8 cellular contexts compared by ENCODE assay signal in the genomic region with DNA sequence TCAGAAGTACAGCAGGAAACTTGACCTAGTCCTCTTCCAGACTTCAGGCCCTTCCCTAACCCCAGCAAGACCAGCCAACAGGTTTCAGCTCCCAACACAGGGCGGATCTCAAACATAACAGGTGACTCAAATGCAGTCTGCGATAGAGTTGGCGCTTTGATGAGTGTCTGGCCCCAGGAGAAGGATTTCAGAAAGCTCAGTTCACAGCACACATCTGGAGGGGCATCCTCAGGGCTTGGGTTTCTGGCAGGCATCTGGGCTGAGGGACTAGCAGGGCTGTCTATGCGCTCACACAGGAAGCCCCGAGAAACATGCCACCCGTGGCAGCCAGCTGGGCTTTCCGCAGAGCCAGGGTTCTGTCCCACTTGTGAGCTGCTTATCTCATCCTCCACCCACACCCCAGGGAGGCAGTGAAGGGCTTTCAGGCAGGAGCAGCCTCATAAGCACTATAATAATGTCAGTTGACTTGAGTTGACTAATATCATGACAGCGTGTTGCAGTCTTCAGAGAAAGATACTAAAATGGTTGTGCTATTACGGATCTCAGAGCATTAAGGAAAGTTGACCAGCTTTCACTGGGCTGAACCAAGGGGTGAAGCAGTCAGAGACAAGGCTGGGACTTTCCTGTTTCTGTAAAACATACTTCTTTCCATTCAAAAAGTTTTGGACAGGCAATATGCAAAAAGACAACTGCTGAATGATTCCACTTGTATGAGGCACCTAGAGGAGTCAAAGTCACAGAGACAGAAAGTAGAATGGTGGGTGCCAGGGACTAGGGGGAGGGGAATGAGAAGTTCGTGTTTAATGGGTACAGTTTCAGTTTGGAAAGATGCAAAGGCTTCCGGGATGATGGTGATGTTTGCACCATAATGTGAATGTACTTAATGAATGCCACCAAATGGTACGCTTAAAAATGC.
DNase-seq lines count a peak whose midpoint lies in the region; ATAC-seq and TF ChIP-seq lines count a peak whose summit lies in the region.

No MANE protein-coding gene starts in this region.

- no peak for TF ChIP-seq POLR2A in breast epithelium (IDR thresholded peaks at IDR 0.05)

- no peaks in the 10 kb centered on the region for H3K27me3 ChIP-seq in naive thymus-derived CD4-positive, alpha-beta T cell (ENCODE audit: control insufficient read depth in 2 of 2, insufficient read depth in 2 of 2, low read length in 2 of 2)
- H3K27me3 ChIP-seq in breast epithelium = no peaks in the 10 kb centered on the region

- peaks cover 44 to 89% (median 74%) of the 10 kb centered on the region in 7 donors for H3K4me1 Mint-ChIP-seq in naive thymus-derived CD4-positive, alpha-beta T cell

- peaks cover 0 to 3% (median 0%) of the 10 kb centered on the region in 11 donors for H3K9me3 Mint-ChIP-seq in naive thymus-derived CD4-positive, alpha-beta T cell

- no peaks in the 10 kb centered on the region for H3K9me3 ChIP-seq in naive thymus-derived CD4-positive, alpha-beta T cell (ENCODE audit: control insufficient read depth in 2 of 3, low read length in 3 of 3)
- H3K9me3 ChIP-seq in breast epithelium = no peaks in the 10 kb centered on the region

- peak; percentile 47 for DNase-seq in GM03348 (ENCODE audit: low spot score)
- peak; percentile 67 for DNase-seq in Jurkat, Clone E6-1 (ENCODE audit: low read depth, low spot score)
- peak; percentile 20 to 59 for DNase-seq in activated T-helper 1 cell treated with anti-CD3 and anti-CD28 coated beads, Interleukin-2, amount 50 U/mL, for 16 hours (ENCODE audit: low read depth in 1 of 2, low spot score in 1 of 2)
- peak in 8 of 9 donors; percentile 7 to 81 (median 30) for DNase-seq in naive thymus-derived CD4-positive, alpha-beta T cell
- no peak for DNase-seq in NCI-H2081 treated with DMSO at 0.1 percent for 48 hours (lab: John Stamatoyannopoulos, UW)
- no peak for DNase-seq in left colon
- no peak for DNase-seq in breast epithelium (ENCODE audit: low spot score in 2 of 2)

- ATAC-seq in GM21390 (IDR thresholded peaks at IDR 0.05; ENCODE audit: unreplicated experiment) (peak; percentile 70), left colon (no peak)
- ATAC-seq in naive thymus-derived CD4-positive, alpha-beta T cell = peak; percentile 26

- H3K36me3 Mint-ChIP-seq in naive thymus-derived CD4-positive, alpha-beta T cell = peaks cover 0 to 4% (median 0%) of the 10 kb centered on the region in 5 donors

- H3K4me1 ChIP-seq in naive thymus-derived CD4-positive, alpha-beta T cell (ENCODE audit: control insufficient read depth in 2 of 2, insufficient read depth in 2 of 2, low read length in 2 of 2) = peaks cover 36 to 57% of the 10 kb centered on the region in 2 donors
- H3K4me1 ChIP-seq in breast epithelium = no peaks in the 10 kb centered on the region

- no peaks in the 10 kb centered on the region for H3K36me3 ChIP-seq in naive thymus-derived CD4-positive, alpha-beta T cell (ENCODE audit: control insufficient read depth in 2 of 3, insufficient read depth in 3 of 3, low read length in 3 of 3)
- H3K36me3 ChIP-seq in breast epithelium = no peaks in the 10 kb centered on the region

- intact Hi-C loops in naive thymus-derived CD4-positive, alpha-beta T cell (cut with micrococcal nuclease) = loop anchor here (1.0 to 10.0 kb wide), 8 partner anchors 8 to 662 kb away; a partner anchor contains a TSS
- intact Hi-C loops in left colon (cut with DNase I, micrococcal nuclease) (no loop called here), breast epithelium (cut with DNase I; ENCODE audit: low total_unique reads) (no loop called here)

- POLR2A ChIA-PET in naive thymus-derived CD4-positive, alpha-beta T cell (lab: Charles Lee) = interaction anchor here (0.8 to 1.5 kb wide), 3 partner anchors 83 to 232 kb away, joined by 3 to 4 read pairs (median 3); no protein-coding TSS in a partner anchor

- peak overlapping the region; percentile 30 to 90 (median 77) for H3K27ac Mint-ChIP-seq in naive thymus-derived CD4-positive, alpha-beta T cell

- H3K27me3 Mint-ChIP-seq in naive thymus-derived CD4-positive, alpha-beta T cell = no peaks in the 10 kb centered on the region

- CTCF ChIA-PET in naive thymus-derived CD4-positive, alpha-beta T cell (lab: Charles Lee) = interaction anchor here (0.7 kb wide), 1 partner anchor 9 kb away, joined by 3 read pairs; no protein-coding TSS in a partner anchor

- H3K4me3 ChIP-seq in Jurkat, Clone E6-1 (ENCODE audit: low read length) = no peak overlapping the region
- peak overlapping the region; percentile 5 for H3K4me3 ChIP-seq in naive thymus-derived CD4-positive, alpha-beta T cell (ENCODE audit: low read length)
- H3K4me3 ChIP-seq in breast epithelium = no peak overlapping the region

- peak overlapping the region; percentile 15 for H3K27ac ChIP-seq in naive thymus-derived CD4-positive, alpha-beta T cell (ENCODE audit: low read depth, low read length)
- H3K27ac ChIP-seq in breast epithelium = no peak overlapping the region

- peak overlapping the region; percentile 30 to 77 (median 62) for H3K4me3 Mint-ChIP-seq in naive thymus-derived CD4-positive, alpha-beta T cell

- no peak for TF ChIP-seq CTCF in breast epithelium (IDR thresholded peaks at IDR 0.05)

Comparison
In these comparisons a context has a peak if more than half of its experiments do, and no peak if none do; other contexts are left out.
1. DNase-seq: peak in GM03348 (single experiment), Jurkat, Clone E6-1 (single experiment), activated T-helper 1 cell treated with anti-CD3 and anti-CD28 coated beads, Interleukin-2, amount 50 U/mL, for 16 hours (2 of 2) and naive thymus-derived CD4-positive, alpha-beta T cell (8 of 9); none in NCI-H2081 treated with DMSO at 0.1 percent for 48 hours (single experiment), left colon (0 of 2) and breast epithelium (0 of 2).
2. intact Hi-C loops: an anchor here in naive thymus-derived CD4-positive, alpha-beta T cell (1.0 to 10.0 kb wide); none called in left colon and breast epithelium.